ENCODE assay signal across 17 cellular contexts in the genomic region with DNA sequence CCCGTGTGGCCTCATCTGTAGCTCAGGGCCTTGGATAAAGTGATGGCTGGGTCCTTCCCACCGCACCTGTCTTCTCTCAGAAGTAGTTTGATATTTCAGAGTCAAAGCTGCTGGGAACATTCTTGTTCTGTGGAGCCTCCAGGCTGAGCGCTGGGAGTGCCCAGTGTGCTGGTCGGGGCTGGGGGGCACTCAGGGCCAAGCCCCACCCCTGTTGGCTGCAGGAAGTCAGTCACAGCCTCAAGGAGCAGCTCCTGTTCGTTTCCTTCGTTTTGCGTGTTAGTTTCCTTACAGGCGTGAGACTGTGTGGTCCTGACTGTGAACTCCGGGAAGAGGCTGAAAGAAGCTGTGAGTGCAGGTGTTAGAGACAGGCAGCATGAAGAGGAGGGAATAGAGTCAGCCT.
"Had no signal": no experiment of that assay in that cellular context is flagged by ENCODE, and none has a peak within 500 bp of the region (broad histone marks: within the 10 kb centered on the region; RNA-seq: fewer than 3 reads in every experiment).

No MANE protein-coding gene starts in this region.

- H3K27ac Mint-ChIP-seq: activated CD4-positive, alpha-beta memory T cell treated with anti-CD3 and anti-CD28 coated beads for 36 hours; activated CD8-positive, alpha-beta memory T cell treated with anti-CD3 and anti-CD28 coated beads, Interleukin-2, amount 10 ng/mL, durations not matched to agents 7 days and 5 days; activated naive CD4-positive, alpha-beta T cell treated with anti-CD3 and anti-CD28 coated beads, Interleukin-2, amount 50 U/mL, for 24 hours; activated T-cell treated with anti-CD3 and anti-CD28 coated beads, Interleukin-2, amount 50 U/mL, for 24 hours had no signal

- H3K9me3 ChIP-seq: heart left ventricle had no signal

- H3K27me3 ChIP-seq: heart left ventricle had no signal

- H3K36me3 Mint-ChIP-seq: activated CD8-positive, alpha-beta memory T cell treated with anti-CD3 and anti-CD28 coated beads, Interleukin-2, amount 10 ng/mL, durations not matched to agents 7 days and 5 days; activated naive CD4-positive, alpha-beta T cell treated with anti-CD3 and anti-CD28 coated beads, Interleukin-2, amount 50 U/mL, for 24 hours had no signal

- DNase-seq: activated CD4-positive, alpha-beta memory T cell treated with anti-CD3 and anti-CD28 coated beads for 36 hours; activated CD8-positive, alpha-beta memory T cell treated with anti-CD3 and anti-CD28 coated beads, Interleukin-2, amount 10 ng/mL, durations not matched to agents 7 days and 5 days; activated effector memory CD4-positive, alpha-beta T cell treated with Interleukin-2 at 50 U/mL for 16 hours; activated T-cell treated with anti-CD3 and anti-CD28 coated beads, Interleukin-2, amount 50 U/mL, for 24 hours; amniotic stem cell; effector memory CD4-positive, alpha-beta T cell; foreskin melanocyte; heart left ventricle; left colon; mesenchymal stem cell; stimulated activated CD4-positive, alpha-beta T cell treated with anti-CD3 and anti-CD28 coated beads, Interleukin-12 subunit alpha, Interleukin-12 subunit beta, amount 100 ng/mL, for 4 hours; stimulated activated CD4-positive, alpha-beta T cell treated with anti-CD3 and anti-CD28 coated beads, Interleukin-2, amount 100 ng/mL, for 24 hours; T1000 had no signal

- H3K4me3 Mint-ChIP-seq: activated CD4-positive, alpha-beta memory T cell treated with anti-CD3 and anti-CD28 coated beads for 36 hours; activated CD8-positive, alpha-beta memory T cell treated with anti-CD3 and anti-CD28 coated beads, Interleukin-2, amount 10 ng/mL, durations not matched to agents 7 days and 5 days; activated naive CD4-positive, alpha-beta T cell treated with anti-CD3 and anti-CD28 coated beads, Interleukin-2, amount 50 U/mL, for 24 hours; activated T-cell treated with anti-CD3 and anti-CD28 coated beads, Interleukin-2, amount 50 U/mL, for 24 hours; central memory CD8-positive, alpha-beta T cell; nephron had no signal

- H3K27ac ChIP-seq: epithelial cell of prostate had no signal

- H3K27me3 Mint-ChIP-seq: activated CD4-positive, alpha-beta memory T cell treated with anti-CD3 and anti-CD28 coated beads for 36 hours; activated CD8-positive, alpha-beta memory T cell treated with anti-CD3 and anti-CD28 coated beads, Interleukin-2, amount 10 ng/mL, durations not matched to agents 7 days and 5 days; activated naive CD4-positive, alpha-beta T cell treated with anti-CD3 and anti-CD28 coated beads, Interleukin-2, amount 50 U/mL, for 24 hours; activated T-cell treated with anti-CD3 and anti-CD28 coated beads, Interleukin-2, amount 50 U/mL, for 24 hours; central memory CD8-positive, alpha-beta T cell had no signal

- ATAC-seq: activated CD8-positive, alpha-beta memory T cell treated with anti-CD3 and anti-CD28 coated beads, Interleukin-2, amount 10 ng/mL, durations not matched to agents 7 days and 5 days; left colon had no signal

- H3K4me3 ChIP-seq: heart left ventricle had no signal

- H3K9me3 Mint-ChIP-seq: activated CD4-positive, alpha-beta memory T cell treated with anti-CD3 and anti-CD28 coated beads for 36 hours; activated naive CD4-positive, alpha-beta T cell treated with anti-CD3 and anti-CD28 coated beads, Interleukin-2, amount 50 U/mL, for 24 hours; activated T-cell treated with anti-CD3 and anti-CD28 coated beads, Interleukin-2, amount 50 U/mL, for 24 hours; central memory CD8-positive, alpha-beta T cell had no signal
